In the genomic region with DNA sequence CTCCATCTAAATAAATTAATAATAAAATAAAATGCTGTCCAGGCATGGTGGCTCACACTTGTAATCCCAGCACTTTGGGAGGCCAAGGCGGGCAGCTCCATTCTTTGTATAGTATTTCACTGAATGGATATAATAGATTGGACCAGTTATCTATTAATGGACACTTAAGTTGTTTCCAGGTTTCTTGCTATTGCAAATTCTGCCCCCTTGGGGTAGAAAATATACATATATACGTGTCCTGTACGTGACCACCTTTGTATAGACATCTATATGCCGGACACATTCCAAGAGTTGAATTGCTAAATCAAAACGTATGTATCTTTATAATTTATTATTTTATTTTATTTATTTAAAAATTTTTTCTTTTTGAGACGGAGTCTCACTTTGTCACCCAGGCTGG, we compare ENCODE assay signal across 11 cellular contexts. TPM values are rescaled to one million over a fixed set of nuclear protein-coding genes. Genes with fewer than 3 reads are reported as not detected.
A peak's percentile ranks its signal among the peaks of the same experiment; 100 is the strongest.
DNase-seq lines count a peak whose midpoint lies in the region; ATAC-seq and TF ChIP-seq lines count a peak whose summit lies in the region.
"Had no signal": no experiment of that assay in that cellular context is flagged by ENCODE, and none has a peak within 500 bp of the region (broad histone marks: within the 10 kb centered on the region; RNA-seq: fewer than 3 reads in every experiment).

No MANE protein-coding gene starts in this region.

- H3K36me3 ChIP-seq in Loucy (ENCODE audit: insufficient read depth, low read length) = no peaks in the 10 kb centered on the region
- no peaks in the 10 kb centered on the region for H3K36me3 ChIP-seq in stomach

- H3K4me3 ChIP-seq in Loucy (ENCODE audit: low read length, poor library complexity, severe bottlenecking) (no peak overlapping the region), stomach (no peak overlapping the region)
- H3K4me3 ChIP-seq: HAP-1 had no signal

- 82 to 88% (median 82%) methylated on average over 6 of the region's 6 CpGs for WGBS in stomach, 5 donors

- no peaks in the 10 kb centered on the region for H3K27me3 Mint-ChIP-seq in natural killer cell (ENCODE audit: low read depth in 2 of 2)
- H3K27me3 Mint-ChIP-seq in natural killer cell treated with Interleukin-12 subunit alpha and Interleukin-12 subunit beta and Interleukin-15 and Interleukin-18, amount 100 ng/mL, for 72 hours = no peaks in the 10 kb centered on the region

- H3K79me2 ChIP-seq in Loucy (ENCODE audit: insufficient read depth, low read length) = peaks cover 14% of the 10 kb centered on the region

- H2AFZ ChIP-seq in Loucy (ENCODE audit: low read length) = no peak overlapping the region

- TF ChIP-seq POLR2A in stomach (IDR thresholded peaks at IDR 0.05) = no peak

- H3K9me3 Mint-ChIP-seq in natural killer cell = no peaks in the 10 kb centered on the region
- H3K9me3 Mint-ChIP-seq in natural killer cell treated with Interleukin-12 subunit alpha and Interleukin-12 subunit beta and Interleukin-15 and Interleukin-18, amount 100 ng/mL, for 72 hours = no peaks in the 10 kb centered on the region

- H3K36me3 Mint-ChIP-seq in natural killer cell = no peaks in the 10 kb centered on the region
- H3K36me3 Mint-ChIP-seq in natural killer cell treated with Interleukin-12 subunit alpha and Interleukin-12 subunit beta and Interleukin-15 and Interleukin-18, amount 100 ng/mL, for 72 hours = no peaks in the 10 kb centered on the region

- no peaks in the 10 kb centered on the region for H3F3A ChIP-seq in Loucy (ENCODE audit: low read depth)

- intact Hi-C loops in natural killer cell (cut with micrococcal nuclease) (no loop called here), stomach (cut with DNase I; ENCODE audit: low total_unique reads) (no loop called here)

- no peak for TF ChIP-seq EP300 in stomach (IDR thresholded peaks at IDR 0.05)

- H3K9me3 ChIP-seq in Loucy (ENCODE audit: insufficient read depth, low read depth, low read length) (no peaks in the 10 kb centered on the region), stomach (no peaks in the 10 kb centered on the region)
- H3K9me3 ChIP-seq: HAP-1 had no signal

- no peak overlapping the region for H3K4me2 ChIP-seq in Loucy (ENCODE audit: low read depth, low read length, poor library complexity, severe bottlenecking)

- no peak overlapping the region for H3K27ac ChIP-seq in stomach

- DNase-seq in natural killer cell = no peak
- DNase-seq in natural killer cell treated with Interleukin-12 subunit alpha and Interleukin-12 subunit beta and Interleukin-15 and Interleukin-18, amount 100 ng/mL, for 72 hours (ENCODE audit: low spot score) = no peak
- DNase-seq in dermis blood vessel endothelial cell = peak; percentile 48
- no peak for DNase-seq in middle frontal gyrus (ENCODE audit: extremely low spot score, low spot score)
- no peak for DNase-seq in inferior parietal cortex (ENCODE audit: extremely low spot score)
- no peak for DNase-seq in stomach
- DNase-seq: NCI-H1092 treated with DMSO at 0.1 percent for 48 hours; stimulated activated CD8-positive, alpha-beta memory T cell treated with anti-CD3 and anti-CD28 coated beads, Interleukin-4, amount 100 ng/mL, for 48 hours had no signal

- H3K27me3 ChIP-seq in Loucy (ENCODE audit: insufficient read depth, low read length, poor library complexity, severe bottlenecking) (no peaks in the 10 kb centered on the region), stomach (no peaks in the 10 kb centered on the region)

- peak; percentile 25 for TF ChIP-seq CTCF in natural killer cell (IDR thresholded peaks at IDR 0.05)
- TF ChIP-seq CTCF in Loucy (conservative IDR thresholded peaks at IDR 0.05; ENCODE audit: low read length) = peak; percentile 55
- TF ChIP-seq CTCF in stomach (IDR thresholded peaks at IDR 0.05) = peak in 1 of 7 experiments; percentile 6

- peaks cover 10 to 14% of the 10 kb centered on the region in 2 donors for H3K4me1 Mint-ChIP-seq in natural killer cell
- H3K4me1 Mint-ChIP-seq in natural killer cell treated with Interleukin-12 subunit alpha and Interleukin-12 subunit beta and Interleukin-15 and Interleukin-18, amount 100 ng/mL, for 72 hours (ENCODE audit: low read depth in 2 of 2) = peaks cover 12 to 14% of the 10 kb centered on the region in 2 donors

- ATAC-seq in natural killer cell (no peak), HG02981 (IDR thresholded peaks at IDR 0.05; ENCODE audit: unreplicated experiment) (no peak)
- ATAC-seq in natural killer cell treated with Interleukin-12 subunit alpha and Interleukin-12 subunit beta and Interleukin-15 and Interleukin-18, amount 100 ng/mL, for 72 hours = no peak

- H3K9me2 ChIP-seq in Loucy (replicated peaks; ENCODE audit: low read depth, low read length) = no peaks in the 10 kb centered on the region

- H4K20me1 ChIP-seq in Loucy (ENCODE audit: insufficient read depth, low read length, poor library complexity, severe bottlenecking) = no peaks in the 10 kb centered on the region

- no peak overlapping the region for H3K4me3 Mint-ChIP-seq in natural killer cell
- H3K4me3 Mint-ChIP-seq in natural killer cell treated with Interleukin-12 subunit alpha and Interleukin-12 subunit beta and Interleukin-15 and Interleukin-18, amount 100 ng/mL, for 72 hours = no peak overlapping the region

- peaks cover 16% of the 10 kb centered on the region for H3K4me1 ChIP-seq in Loucy (ENCODE audit: insufficient read depth, low read length, poor library complexity, severe bottlenecking)
- peaks cover 11 to 34% (median 26%) of the 10 kb centered on the region in 4 donors for H3K4me1 ChIP-seq in stomach

- no peak overlapping the region for H3K9ac ChIP-seq in Loucy (ENCODE audit: low read depth, low read length, poor library complexity, severe bottlenecking)

- H3K27ac Mint-ChIP-seq in natural killer cell = no peak overlapping the region
- no peak overlapping the region for H3K27ac Mint-ChIP-seq in natural killer cell treated with Interleukin-12 subunit alpha and Interleukin-12 subunit beta and Interleukin-15 and Interleukin-18, amount 100 ng/mL, for 72 hours

RNA-seq across cellular contexts. Expression of a gene that starts 3.9 kb away (rescaled TPM):
- total RNA-seq in natural killer cell (100 to 1,000 TPM; 130 to 149 (median 142) TPM), dermis blood vessel endothelial cell (102 and 114 TPM in 2 replicates), stomach (100 to 1,000 TPM in 2 of 5 donors, 10 to 100 TPM in 3; 65.7 to 280 (median 80.3) TPM)
- 100 to 1,000 TPM; 134 to 163 TPM for total RNA-seq in natural killer cell treated with Interleukin-12 subunit alpha and Interleukin-12 subunit beta and Interleukin-15 and Interleukin-18, amount 100 ng/mL, for 72 hours
- polyA plus RNA-seq in stomach = 10 to 100 TPM; 31.8 to 47.2 (median 33.2) TPM

RNA-seq across cellular contexts. Expression of a gene that starts 28.5 kb away (rescaled TPM):
- total RNA-seq in natural killer cell (under 1 TPM; 0.28 to 0.80 (median 0.50) TPM), dermis blood vessel endothelial cell (not detected in 2 replicates), stomach (not detected)
- 1 to 10 TPM in 1 of 2 donors, under 1 TPM in 1; 0.52 to 1.4 TPM for total RNA-seq in natural killer cell treated with Interleukin-12 subunit alpha and Interleukin-12 subunit beta and Interleukin-15 and Interleukin-18, amount 100 ng/mL, for 72 hours
- 1 to 10 TPM in 2 of 3 donors, under 1 TPM in 1; 1.00 to 1.9 (median 1.4) TPM for polyA plus RNA-seq in stomach

RNA-seq across cellular contexts. Expression of a gene that starts 32.9 kb away (rescaled TPM):
- total RNA-seq in natural killer cell = under 1 TPM in 2 of 3 donors, not detected in 1; 0.27 to 0.53 TPM
- under 1 TPM; 0.21 to 0.75 TPM for total RNA-seq in natural killer cell treated with Interleukin-12 subunit alpha and Interleukin-12 subunit beta and Interleukin-15 and Interleukin-18, amount 100 ng/mL, for 72 hours
- 0.19 TPM in 1 of 2 replicates, not detected in the other for total RNA-seq in dermis blood vessel endothelial cell
- not detected for total RNA-seq in stomach
- polyA plus RNA-seq in stomach = under 1 TPM in 1 of 3 donors, not detected in 2; 0.48 TPM

RNA-seq across cellular contexts. Expression of a gene that starts 33.5 kb away (rescaled TPM):
- under 1 TPM; 0.21 to 0.93 (median 0.36) TPM for total RNA-seq in natural killer cell
- under 1 TPM; 0.48 to 0.95 TPM for total RNA-seq in natural killer cell treated with Interleukin-12 subunit alpha and Interleukin-12 subunit beta and Interleukin-15 and Interleukin-18, amount 100 ng/mL, for 72 hours
- 0.05 TPM in 1 of 2 replicates, not detected in the other for total RNA-seq in dermis blood vessel endothelial cell
- 1 to 10 TPM in 3 of 5 donors, not detected in 2; 1.3 to 6.7 (median 4.5) TPM for total RNA-seq in stomach
- polyA plus RNA-seq in stomach = under 1 TPM in 2 of 3 donors, not detected in 1; 0.12 to 0.25 TPM

RNA-seq across cellular contexts. Expression of a gene that starts 35.2 kb away (rescaled TPM):
- total RNA-seq in natural killer cell = 10 to 100 TPM; 57.8 to 74.4 (median 70.7) TPM
- total RNA-seq in natural killer cell treated with Interleukin-12 subunit alpha and Interleukin-12 subunit beta and Interleukin-15 and Interleukin-18, amount 100 ng/mL, for 72 hours = 10 to 100 TPM; 96.2 to 98.4 TPM
- 28.2 and 60.7 TPM in 2 replicates for total RNA-seq in dermis blood vessel endothelial cell
- 10 to 100 TPM; 24.6 to 49.8 (median 47.8) TPM for total RNA-seq in stomach
- polyA plus RNA-seq in stomach = 10 to 100 TPM; 36.9 to 46.4 (median 39.3) TPM
